14 cellular contexts compared by ENCODE assay signal in the genomic region with DNA sequence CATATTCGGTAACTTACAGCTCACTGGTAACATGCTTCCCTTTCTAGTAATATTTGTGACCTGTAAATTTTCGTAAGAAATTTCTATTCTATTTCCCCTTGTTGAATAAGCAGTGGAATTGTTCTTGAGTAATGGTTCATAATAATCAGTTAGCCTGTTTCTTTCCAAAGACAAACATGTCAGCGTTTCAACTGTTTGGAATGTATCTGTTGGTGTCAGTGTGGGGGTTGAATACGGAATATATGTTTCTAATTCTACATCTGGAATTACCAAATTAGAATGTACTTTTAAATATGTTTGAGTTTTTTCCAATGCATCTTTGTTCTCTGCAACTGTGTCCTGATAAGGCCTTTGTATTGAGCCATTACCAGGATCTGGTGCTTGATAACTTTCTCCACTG. TPM values are rescaled to one million over a fixed set of nuclear protein-coding genes. Genes with fewer than 3 reads are reported as not detected.
A peak's percentile ranks its signal among the peaks of the same experiment; 100 is the strongest.
DNase-seq lines count a peak whose midpoint lies in the region; ATAC-seq and TF ChIP-seq lines count a peak whose summit lies in the region.
"Had no signal": no experiment of that assay in that cellular context is flagged by ENCODE, and none has a peak within 500 bp of the region (broad histone marks: within the 10 kb centered on the region; RNA-seq: fewer than 3 reads in every experiment).

No MANE protein-coding gene starts in this region.

- peaks cover 12% of the 10 kb centered on the region for H3K36me3 Mint-ChIP-seq in MCF 10A (ENCODE audit: insufficient read depth, unreplicated experiment)

- H3K27me3 ChIP-seq in breast epithelium (no peaks in the 10 kb centered on the region), mesenchymal stem cell (ENCODE audit: control insufficient read depth in 1 of 2, insufficient read depth in 1 of 2, low read length in 2 of 2) (no peaks in the 10 kb centered on the region), upper lobe of right lung (no peaks in the 10 kb centered on the region)
- H3K27me3 ChIP-seq: brain microvascular endothelial cell had no signal

- H3K18ac ChIP-seq in mesenchymal stem cell (ENCODE audit: low read depth in 1 of 2, low read length in 2 of 2): no peak overlapping the region

- WGBS in mesenchymal stem cell: 80% methylated on average over 1 of the region's 4 CpGs

- H2BK5ac ChIP-seq in mesenchymal stem cell (ENCODE audit: low read depth, low read length, poor library complexity, severe bottlenecking): no peak overlapping the region

- no peaks in the 10 kb centered on the region for H3K9me3 Mint-ChIP-seq in MCF 10A (ENCODE audit: unreplicated experiment)
- H3K9me3 Mint-ChIP-seq: effector memory CD8-positive, alpha-beta T cell had no signal

- H3K4me3 Mint-ChIP-seq in MCF 10A (ENCODE audit: unreplicated experiment): no peak overlapping the region

- no peak overlapping the region for H2AK5ac ChIP-seq in mesenchymal stem cell (ENCODE audit: low read length, severe bottlenecking)

- CTCF ChIA-PET in MCF 10A (lab: Yijun Ruan, JAX): interaction anchor here (0.6 to 1.3 kb wide), 10 partner anchors 110 to 723 kb away, joined by 3 to 6 read pairs (median 4); a partner anchor contains a TSS

- H3K36me3 ChIP-seq in breast epithelium (no peaks in the 10 kb centered on the region), mesenchymal stem cell (ENCODE audit: control insufficient read depth in 1 of 2, insufficient read depth in 2 of 2, low read depth in 1 of 2, low read length in 2 of 2) (peaks cover 0 to 6% of the 10 kb centered on the region in 2 experiments), upper lobe of right lung (no peaks in the 10 kb centered on the region)
- H3K36me3 ChIP-seq: brain microvascular endothelial cell, prostate gland had no signal

- H4K8ac ChIP-seq in mesenchymal stem cell (ENCODE audit: low read length): no peak overlapping the region

- peaks cover 7% of the 10 kb centered on the region for H3K79me1 ChIP-seq in mesenchymal stem cell (replicated peaks; ENCODE audit: low read length, poor library complexity, severe bottlenecking)

- no peak for TF ChIP-seq CTCF in MCF 10A (IDR thresholded peaks at IDR 0.05; ENCODE audit: unreplicated experiment)
- TF ChIP-seq CTCF in breast epithelium (IDR thresholded peaks at IDR 0.05): no peak
- TF ChIP-seq CTCF in coronary artery (IDR thresholded peaks at IDR 0.05): no peak
- no peak for TF ChIP-seq CTCF in upper lobe of right lung (IDR thresholded peaks at IDR 0.05)

- H2BK120ac ChIP-seq in mesenchymal stem cell (ENCODE audit: low read depth, low read length): no peak overlapping the region

- H3K4me1 ChIP-seq in breast epithelium (no peaks in the 10 kb centered on the region), mesenchymal stem cell (ENCODE audit: control insufficient read depth, insufficient read depth, low read depth, low read length) (peaks cover 1% of the 10 kb centered on the region), upper lobe of right lung (peaks cover 8% of the 10 kb centered on the region)

- peaks cover 17% of the 10 kb centered on the region for H3K4me1 Mint-ChIP-seq in MCF 10A (ENCODE audit: insufficient read depth, unreplicated experiment)

- no TSS peak for BruUV-seq in MCF 10A (replicated peaks; lab: Mats Ljungman, UMichigan)

- POLR2A ChIA-PET in MCF 10A (lab: Yijun Ruan, JAX): interaction anchor here (0.7 to 1.9 kb wide), 8 partner anchors 19 to 740 kb away, joined by 3 to 6 read pairs (median 3); a partner anchor contains a TSS

- no peak for TF ChIP-seq POLR2A in breast epithelium (IDR thresholded peaks at IDR 0.05)

- H3K14ac ChIP-seq in mesenchymal stem cell (ENCODE audit: low read length in 2 of 2): no peak overlapping the region

- H3K9ac ChIP-seq in mesenchymal stem cell (ENCODE audit: low read length): peak overlapping the region; percentile 91

- no peak overlapping the region for H4K91ac ChIP-seq in mesenchymal stem cell (ENCODE audit: low read length)

- no peak overlapping the region for H2BK12ac ChIP-seq in mesenchymal stem cell (ENCODE audit: low read length in 2 of 2)

- H2BK15ac ChIP-seq in mesenchymal stem cell (ENCODE audit: low read depth, poor library complexity, severe bottlenecking): no peak overlapping the region

- no peak overlapping the region for H3K4ac ChIP-seq in mesenchymal stem cell (ENCODE audit: low read depth in 1 of 2, low read length in 2 of 2)

- no peak for ATAC-seq in upper lobe of right lung
- ATAC-seq in GM18520 (IDR thresholded peaks at IDR 0.05; ENCODE audit: unreplicated experiment): no peak
- ATAC-seq: effector memory CD8-positive, alpha-beta T cell had no signal

- H3K27ac Mint-ChIP-seq in MCF 10A (ENCODE audit: low read depth, unreplicated experiment): peak overlapping the region; percentile 46

- intact Hi-C loops in MCF 10A (cut with micrococcal nuclease) (loop anchor here (2.0 to 5.0 kb wide), 2 partner anchors 289 to 529 kb away; no protein-coding TSS in a partner anchor), breast epithelium (cut with DNase I; ENCODE audit: low total_unique reads) (no loop called here), upper lobe of right lung (cut with DNase I) (no loop called here)

- H2AFZ ChIP-seq in mesenchymal stem cell (ENCODE audit: low read depth, low read length): no peak overlapping the region

- no peak for DNase-seq in MCF 10A (ENCODE audit: unreplicated experiment)
- DNase-seq in breast epithelium (ENCODE audit: low spot score in 2 of 2): no peak
- no peak for DNase-seq in coronary artery (ENCODE audit: low spot score)
- peak; percentile 24 for DNase-seq in mesenchymal stem cell
- DNase-seq in upper lobe of right lung: no peak
- no peak for DNase-seq in DMS153 (lab: John Stamatoyannopoulos, UW)
- no peak for DNase-seq in NCI-H526 treated with DMSO at 0.1 percent for 48 hours (lab: John Stamatoyannopoulos, UW)
- DNase-seq: activated gamma-delta T cell treated with Interleukin-2 at 50 U/mL for 16 hours; brain microvascular endothelial cell; effector memory CD8-positive, alpha-beta T cell; GF-D8; NCI-H1930 had no signal

- peak overlapping the region in 1 of 2 donors; percentile 30 for H3K27ac ChIP-seq in breast epithelium
- no peak overlapping the region for H3K27ac ChIP-seq in coronary artery
- no peak overlapping the region for H3K27ac ChIP-seq in mesenchymal stem cell (ENCODE audit: low read length, poor library complexity, severe bottlenecking)
- H3K27ac ChIP-seq in upper lobe of right lung: peak overlapping the region; percentile 55
- H3K27ac ChIP-seq: brain microvascular endothelial cell, prostate gland had no signal

- H3K4me3 ChIP-seq in breast epithelium (no peak overlapping the region), coronary artery (peak overlapping the region; percentile 74), mesenchymal stem cell (ENCODE audit: insufficient read depth in 1 of 2, low read depth in 1 of 2, low read length in 2 of 2) (peak overlapping the region in 1 of 2 experiments; percentile 87), upper lobe of right lung (no peak overlapping the region)
- H3K4me3 ChIP-seq: prostate gland had no signal

- H3K4me2 ChIP-seq in mesenchymal stem cell (ENCODE audit: low read length, poor library complexity, severe bottlenecking): no peak overlapping the region

- no peak overlapping the region for H3K23ac ChIP-seq in mesenchymal stem cell (ENCODE audit: low read length in 2 of 2)

- H3K27me3 Mint-ChIP-seq in MCF 10A (ENCODE audit: insufficient read depth, unreplicated experiment): no peaks in the 10 kb centered on the region
- H3K27me3 Mint-ChIP-seq: effector memory CD8-positive, alpha-beta T cell had no signal

- no peaks in the 10 kb centered on the region for H3K9me3 ChIP-seq in breast epithelium
- H3K9me3 ChIP-seq in mesenchymal stem cell (ENCODE audit: control insufficient read depth, low read length): no peaks in the 10 kb centered on the region
- no peaks in the 10 kb centered on the region for H3K9me3 ChIP-seq in upper lobe of right lung
- H3K9me3 ChIP-seq: prostate gland had no signal

RNA-seq across cellular contexts. Expression of a gene that starts 2.0 kb away (rescaled TPM):
- total RNA-seq in MCF 10A (2022) (5.9 and 10.2 TPM in 2 replicates), breast epithelium (10 to 100 TPM; 12.5 to 22.2 (median 15.7) TPM), upper lobe of right lung (14.5 TPM)
- polyA plus RNA-seq in mesenchymal stem cell (2013, experiment 1 of 2): 5.0 TPM
- 5.1 TPM for polyA plus RNA-seq in mesenchymal stem cell (2013, experiment 2 of 2)
